In genomic region chr3:37591130-37591865, GRCh38 we compare ENCODE assay signal across 19 cellular contexts.
DNase-seq lines count a peak whose midpoint lies in the region; ATAC-seq and TF ChIP-seq lines count a peak whose summit lies in the region.
"Had no signal": no experiment of that assay in that cellular context is flagged by ENCODE, and none has a peak within 500 bp of the region (broad histone marks: within the 10 kb centered on the region; RNA-seq: fewer than 3 reads in every experiment).

No MANE protein-coding gene starts in this region.

- H3K9ac ChIP-seq in skeletal muscle tissue (ENCODE audit: low read depth in 1 of 3, low read length in 3 of 3) = peak overlapping the region in 1 of 3 donors; percentile 26

- no peaks in the 10 kb centered on the region for H3K36me3 ChIP-seq in right atrium auricular region
- no peaks in the 10 kb centered on the region for H3K36me3 ChIP-seq in skeletal muscle tissue (ENCODE audit: control insufficient read depth in 3 of 3, insufficient read depth in 3 of 3, low read length in 3 of 3)

- intact Hi-C loops in Right ventricle myocardium inferior (cut with DNase I) = no loop called here
- intact Hi-C loops in cardiac septum (cut with DNase I) = loop anchor here (5.0 kb wide), 1 partner anchor 134 kb away; no protein-coding TSS in a partner anchor

- H3K4me3 ChIP-seq in right atrium auricular region = peak overlapping the region in 1 of 2 donors; percentile 7
- H3K4me3 ChIP-seq in skeletal muscle tissue (ENCODE audit: low read length in 3 of 3) = no peak overlapping the region
- H3K4me3 ChIP-seq: A549 had no signal

- H3K27me3 ChIP-seq in right atrium auricular region (no peaks in the 10 kb centered on the region), skeletal muscle tissue (ENCODE audit: control insufficient read depth in 3 of 3, insufficient read depth in 3 of 3, low read length in 3 of 3) (no peaks in the 10 kb centered on the region)

- DNase-seq in Right ventricle myocardium inferior (ENCODE audit: missing footprints) = no peak
- DNase-seq in cardiac septum (ENCODE audit: low spot score) = no peak
- no peak for DNase-seq in right atrium auricular region (ENCODE audit: low spot score)
- DNase-seq in NCI-H1930 (lab: John Stamatoyannopoulos, UW) = no peak
- no peak for DNase-seq in DMS 273 treated with DMSO at 0.1 percent for 48 hours (lab: John Stamatoyannopoulos, UW)
- DNase-seq: activated CD4-positive, alpha-beta T cell treated with anti-CD3 and anti-CD28 coated beads for 48 hours; activated CD8-positive, alpha-beta memory T cell treated with anti-CD3 and anti-CD28 coated beads, Interleukin-2, amount 50 U/mL, for 48 hours; activated naive CD4-positive, alpha-beta T cell treated with anti-CD3 and anti-CD28 coated beads for 36 hours; endodermal cell; immature natural killer cell; KBM-7; midbrain; NCI-H1048; stimulated activated CD4-positive, alpha-beta T cell treated with anti-CD3 and anti-CD28 coated beads, Interleukin-15, amount 100 ng/mL, for 24 hours; stimulated activated naive CD8-positive, alpha-beta T cell treated with anti-CD3 and anti-CD28 coated beads, Interleukin-15, amount 100 ng/mL, for 72 hours had no signal

- H3K9me3 ChIP-seq in right atrium auricular region (no peaks in the 10 kb centered on the region), skeletal muscle tissue (ENCODE audit: control insufficient read depth in 3 of 3, low read length in 3 of 3) (no peaks in the 10 kb centered on the region)
- H3K9me3 ChIP-seq: A549 had no signal

- peak in 1 of 2 donors; percentile 0 for TF ChIP-seq CTCF in right atrium auricular region (IDR thresholded peaks at IDR 0.05)

- H3K27ac ChIP-seq in right atrium auricular region (peak overlapping the region; percentile 71 to 81), skeletal muscle tissue (ENCODE audit: low read depth, low read length) (peak overlapping the region; percentile 57)
- H3K27ac ChIP-seq: A549 had no signal

- ATAC-seq in Right ventricle myocardium inferior (peak; percentile 56), GM21786 (IDR thresholded peaks at IDR 0.05; ENCODE audit: unreplicated experiment) (no peak), HG03159 (IDR thresholded peaks at IDR 0.05; ENCODE audit: unreplicated experiment) (no peak)

- H3K4me1 ChIP-seq in right atrium auricular region (peaks cover 0 to 33% of the 10 kb centered on the region in 2 donors), skeletal muscle tissue (ENCODE audit: control insufficient read depth in 3 of 3, insufficient read depth in 3 of 3, low read length in 3 of 3) (peaks cover 12 to 22% (median 14%) of the 10 kb centered on the region in 3 donors)
- H3K4me1 ChIP-seq: A549 had no signal
